1 cellular context compared by ENCODE assay signal in genomic region chr2:75403991-75404428, GRCh38.
TF ChIP-seq lines count a peak whose summit lies in the region.

No MANE protein-coding gene starts in this region.

TF ChIP-seq in GM23338, 12 proteins besides CTCF, POLR2A, EP300 and RAD21 (continued from another document):
- no peak for TF ChIP-seq ZNF462 (CRISPR knock-in tag; IDR thresholded peaks at IDR 0.05)
- no peak for TF ChIP-seq ETS1 (IDR thresholded peaks at IDR 0.05)
- TF ChIP-seq NANOG (IDR thresholded peaks at IDR 0.05; ENCODE audit: borderline replicate concordance): no peak
- no peak for TF ChIP-seq EZH2phosphoT487 (IDR thresholded peaks at IDR 0.05; ENCODE audit: unreplicated experiment)
- no peak for TF ChIP-seq REST (IDR thresholded peaks at IDR 0.05; ENCODE audit: unreplicated experiment)
- TF ChIP-seq STAT1 (IDR thresholded peaks at IDR 0.05; ENCODE audit: unreplicated experiment): no peak
- no peak for TF ChIP-seq CREB1 (CRISPR knock-in tag; IDR thresholded peaks at IDR 0.05; ENCODE audit: low read depth)
- no peak for TF ChIP-seq JUNB (IDR thresholded peaks at IDR 0.05; ENCODE audit: unreplicated experiment)
